ENCODE assay signal across 21 cellular contexts in genomic region chr13:109684084-109684835, GRCh38.
DNase-seq lines count a peak whose midpoint lies in the region; ATAC-seq, FAIRE-seq and TF ChIP-seq lines count a peak whose summit lies in the region.
"Had no signal": no experiment of that assay in that cellular context is flagged by ENCODE, and none has a peak within 500 bp of the region (broad histone marks: within the 10 kb centered on the region; RNA-seq: fewer than 3 reads in every experiment).

No MANE protein-coding gene starts in this region.

- 41 to 47% methylated on average over 7 to 8 of the region's 8 CpGs for WGBS in transverse colon (ENCODE audit: low coverage in 1 of 2), 2 donors

- H3K36me3 ChIP-seq in mucosa of descending colon (ENCODE audit: low read depth) (no peaks in the 10 kb centered on the region), transverse colon (no peaks in the 10 kb centered on the region)
- H3K36me3 ChIP-seq: tibial artery, WERI-Rb-1 had no signal

- no peaks in the 10 kb centered on the region for H3K36me3 Mint-ChIP-seq in activated CD4-positive, alpha-beta T cell treated with anti-CD3 and anti-CD28 coated beads, Interleukin-2, amount 10 ng/mL, durations not matched to agents 24 days and 14 days (ENCODE audit: low read depth)
- H3K36me3 Mint-ChIP-seq in activated CD4-positive, alpha-beta T cell treated with anti-CD3 and anti-CD28 coated beads, Interleukin-2, amount 10 ng/mL, durations not matched to agents 7 days and 5 days (ENCODE audit: low read depth): no peaks in the 10 kb centered on the region
- H3K36me3 Mint-ChIP-seq: CD4-positive, alpha-beta memory T cell; IgD-negative memory B cell had no signal

- no peak for TF ChIP-seq EP300 in transverse colon (IDR thresholded peaks at IDR 0.05; ENCODE audit: low read depth)

- TF ChIP-seq CTCF in mucosa of descending colon (IDR thresholded peaks at IDR 0.05) (no peak), transverse colon (IDR thresholded peaks at IDR 0.05) (no peak)

- peaks cover 5% of the 10 kb centered on the region for H3K27me3 Mint-ChIP-seq in activated CD4-positive, alpha-beta T cell treated with anti-CD3 and anti-CD28 coated beads, Interleukin-2, amount 10 ng/mL, durations not matched to agents 24 days and 14 days
- peaks cover 5% of the 10 kb centered on the region for H3K27me3 Mint-ChIP-seq in activated CD4-positive, alpha-beta T cell treated with anti-CD3 and anti-CD28 coated beads, Interleukin-2, amount 10 ng/mL, durations not matched to agents 7 days and 5 days
- H3K27me3 Mint-ChIP-seq: activated naive CD8-positive, alpha-beta T cell treated with anti-CD3 and anti-CD28 coated beads, Interleukin-2, amount 50 U/mL, for 24 hours had no signal

- H3K27ac ChIP-seq in caudate nucleus (ENCODE audit: low read depth, low read length) (peak overlapping the region; percentile 31), transverse colon (peak overlapping the region; percentile 84 to 88 (median 86))
- H3K27ac ChIP-seq: tibial artery, WERI-Rb-1 had no signal

- H3K4me3 Mint-ChIP-seq in activated CD4-positive, alpha-beta T cell treated with anti-CD3 and anti-CD28 coated beads, Interleukin-2, amount 10 ng/mL, durations not matched to agents 24 days and 14 days: no peak overlapping the region
- H3K4me3 Mint-ChIP-seq in activated CD4-positive, alpha-beta T cell treated with anti-CD3 and anti-CD28 coated beads, Interleukin-2, amount 10 ng/mL, durations not matched to agents 7 days and 5 days: no peak overlapping the region
- H3K4me3 Mint-ChIP-seq: activated naive CD8-positive, alpha-beta T cell treated with anti-CD3 and anti-CD28 coated beads, Interleukin-2, amount 50 U/mL, for 24 hours; activated T-helper 1 cell treated with anti-CD3 and anti-CD28 coated beads, Interleukin-12 subunit alpha, Interleukin-12 subunit beta, Interleukin-2, Interleukin-4 antibody, amounts not matched to agents 30 ng/mL and 10 ng/mL and 1 ng/mL, durations not matched to agents 14 hours and 24 hours and 36 hours; CD4-positive, alpha-beta memory T cell had no signal

- peaks cover 30% of the 10 kb centered on the region for H3K4me1 ChIP-seq in mucosa of descending colon (ENCODE audit: low read depth)
- peaks cover 0 to 55% (median 24%) of the 10 kb centered on the region in 4 donors for H3K4me1 ChIP-seq in transverse colon

- ATAC-seq in mucosa of descending colon (peak; percentile 76), left lobe of liver (no peak), GM21619 (IDR thresholded peaks at IDR 0.05; ENCODE audit: unreplicated experiment) (no peak)
- ATAC-seq: activated naive CD8-positive, alpha-beta T cell treated with anti-CD3 and anti-CD28 coated beads, Interleukin-2, amount 50 U/mL, for 24 hours had no signal

- no peaks in the 10 kb centered on the region for H3K9me3 Mint-ChIP-seq in activated CD4-positive, alpha-beta T cell treated with anti-CD3 and anti-CD28 coated beads, Interleukin-2, amount 10 ng/mL, durations not matched to agents 24 days and 14 days
- H3K9me3 Mint-ChIP-seq in activated CD4-positive, alpha-beta T cell treated with anti-CD3 and anti-CD28 coated beads, Interleukin-2, amount 10 ng/mL, durations not matched to agents 7 days and 5 days: no peaks in the 10 kb centered on the region
- H3K9me3 Mint-ChIP-seq: activated naive CD8-positive, alpha-beta T cell treated with anti-CD3 and anti-CD28 coated beads, Interleukin-2, amount 50 U/mL, for 24 hours; activated T-helper 1 cell treated with anti-CD3 and anti-CD28 coated beads, Interleukin-12 subunit alpha, Interleukin-12 subunit beta, Interleukin-2, Interleukin-4 antibody, amounts not matched to agents 30 ng/mL and 10 ng/mL and 1 ng/mL, durations not matched to agents 14 hours and 24 hours and 36 hours had no signal

- no peak overlapping the region for H3K27ac Mint-ChIP-seq in activated CD4-positive, alpha-beta T cell treated with anti-CD3 and anti-CD28 coated beads, Interleukin-2, amount 10 ng/mL, durations not matched to agents 24 days and 14 days
- no peak overlapping the region for H3K27ac Mint-ChIP-seq in activated CD4-positive, alpha-beta T cell treated with anti-CD3 and anti-CD28 coated beads, Interleukin-2, amount 10 ng/mL, durations not matched to agents 7 days and 5 days
- H3K27ac Mint-ChIP-seq: activated naive CD8-positive, alpha-beta T cell treated with anti-CD3 and anti-CD28 coated beads, Interleukin-2, amount 50 U/mL, for 24 hours; activated T-helper 1 cell treated with anti-CD3 and anti-CD28 coated beads, Interleukin-12 subunit alpha, Interleukin-12 subunit beta, Interleukin-2, Interleukin-4 antibody, amounts not matched to agents 30 ng/mL and 10 ng/mL and 1 ng/mL, durations not matched to agents 14 hours and 24 hours and 36 hours; CD4-positive, alpha-beta memory T cell had no signal

- TF ChIP-seq POLR2A in transverse colon (IDR thresholded peaks at IDR 0.05) (no peak), GM12892 (IDR thresholded peaks at IDR 0.05; ENCODE audit: low read depth, low read length) (no peak)

- H3K4me3 ChIP-seq in mucosa of descending colon (no peak overlapping the region), transverse colon (no peak overlapping the region)

- in situ Hi-C loops in transverse colon (cut with MboI; ENCODE audit: low pct_ligation_motif_present in 1 of 4, low pct_unique_long_range_greater_than_20kb in 1 of 4, low sequenced_read_pairs in 3 of 4): no loop called here

- H3K27me3 ChIP-seq in transverse colon: no peaks in the 10 kb centered on the region
- H3K27me3 ChIP-seq: tibial artery had no signal

- intact Hi-C loops in activated CD4-positive, alpha-beta T cell treated with anti-CD3 and anti-CD28 coated beads, Interleukin-2, amount 10 ng/mL, durations not matched to agents 24 days and 14 days (cut with micrococcal nuclease): no loop called here
- intact Hi-C loops in mucosa of descending colon (cut with DNase I, micrococcal nuclease) (no loop called here), transverse colon (cut with DNase I; ENCODE audit: low total_unique reads) (loop anchor here (5.0 kb wide), 1 partner anchor 668 kb away; no protein-coding TSS in a partner anchor)

- FAIRE-seq in GM12892 (lab: Jason Lieb, UNC): no peak
- FAIRE-seq: A204.1, RCC 7860 had no signal

- CTCF ChIA-PET in activated CD4-positive, alpha-beta T cell treated with anti-CD3 and anti-CD28 coated beads, Interleukin-2, amount 10 ng/mL, durations not matched to agents 7 days and 5 days (lab: Charles Lee): no interaction called here

- POLR2A ChIA-PET in activated CD4-positive, alpha-beta T cell treated with anti-CD3 and anti-CD28 coated beads, Interleukin-2, amount 10 ng/mL, durations not matched to agents 7 days and 5 days (lab: Charles Lee): no interaction called here

- H3K4me1 Mint-ChIP-seq in activated CD4-positive, alpha-beta T cell treated with anti-CD3 and anti-CD28 coated beads, Interleukin-2, amount 10 ng/mL, durations not matched to agents 24 days and 14 days: no peaks in the 10 kb centered on the region
- H3K4me1 Mint-ChIP-seq in activated CD4-positive, alpha-beta T cell treated with anti-CD3 and anti-CD28 coated beads, Interleukin-2, amount 10 ng/mL, durations not matched to agents 7 days and 5 days: no peaks in the 10 kb centered on the region
- H3K4me1 Mint-ChIP-seq: activated naive CD8-positive, alpha-beta T cell treated with anti-CD3 and anti-CD28 coated beads, Interleukin-2, amount 50 U/mL, for 24 hours; IgD-negative memory B cell had no signal

- peak; percentile 3 for DNase-seq in activated CD4-positive, alpha-beta T cell treated with anti-CD3 and anti-CD28 coated beads, Interleukin-2, amount 10 ng/mL, durations not matched to agents 24 days and 14 days
- no peak for DNase-seq in activated CD4-positive, alpha-beta T cell treated with anti-CD3 and anti-CD28 coated beads, Interleukin-2, amount 10 ng/mL, durations not matched to agents 7 days and 5 days
- DNase-seq in caudate nucleus (lab: John Stamatoyannopoulos, UW): no peak
- DNase-seq in mucosa of descending colon: peak in 1 of 3 donors; percentile 42
- peak; percentile 60 for DNase-seq in transverse colon
- DNase-seq in left lobe of liver (ENCODE audit: low spot score): no peak
- DNase-seq in GM12892 (ENCODE audit: insufficient read length): no peak
- DNase-seq: activated CD8-positive, alpha-beta memory T cell treated with anti-CD3 and anti-CD28 coated beads for 24 hours; activated naive CD8-positive, alpha-beta T cell treated with anti-CD3 and anti-CD28 coated beads, Interleukin-2, amount 50 U/mL, for 24 hours; CD4-positive, alpha-beta memory T cell; cerebellar nuclear complex; foreskin fibroblast; MV-4-11; NCI-H2081 treated with DMSO at 0.1 percent for 48 hours; tibial artery; WERI-Rb-1 had no signal

- H3K9me3 ChIP-seq in mucosa of descending colon (no peaks in the 10 kb centered on the region), transverse colon (no peaks in the 10 kb centered on the region)
- H3K9me3 ChIP-seq: tibial artery had no signal

Comparison
In these comparisons a context has a peak if more than half of its experiments do, and no peak if none do; other contexts are left out.
1. DNase-seq: peak in activated CD4-positive, alpha-beta T cell treated with anti-CD3 and anti-CD28 coated beads, Interleukin-2, amount 10 ng/mL, durations not matched to agents 24 days and 14 days (single experiment) and transverse colon (single experiment); none in activated CD4-positive, alpha-beta T cell treated with anti-CD3 and anti-CD28 coated beads, Interleukin-2, amount 10 ng/mL, durations not matched to agents 7 days and 5 days (single experiment), caudate nucleus (0 of 61), left lobe of liver (single experiment) and GM12892 (single experiment).